Comparison of ENCODE assay signal across 33 cellular contexts in genomic region chrX:147119088-147119487, GRCh38.
"Had no signal": no experiment of that assay in that cellular context is flagged by ENCODE, and none has a peak within 500 bp of the region (broad histone marks: within the 10 kb centered on the region; RNA-seq: fewer than 3 reads in every experiment).

No MANE protein-coding gene starts in this region.

- H3K36me3 ChIP-seq: adrenal gland, cardiac muscle cell had no signal

- H3K27ac ChIP-seq: adrenal gland, cardiac muscle cell, VCaP had no signal

- H3K27me3 ChIP-seq: adrenal gland, cardiac muscle cell had no signal

- FAIRE-seq: bronchial epithelial cell, TTC549 had no signal

- ATAC-seq: activated CD8-positive, alpha-beta T cell treated with anti-CD3 and anti-CD28 coated beads for 36 hours; activated naive CD4-positive, alpha-beta T cell treated with anti-CD3 and anti-CD28 coated beads, Interleukin-2, amount 50 U/mL, for 72 hours; activated T-cell treated with anti-CD3 and anti-CD28 coated beads, Interleukin-2, amount 50 U/mL, for 4 hours; activated T-cell treated with anti-CD3 and anti-CD28 coated beads, Interleukin-2, amount 50 U/mL, for 72 hours; activated T-helper 17 cell treated with anti-CD3 and anti-CD28 coated beads, Interleukin-2, amount 50 U/mL, for 72 hours had no signal

- H3K9me3 ChIP-seq: adrenal gland had no signal

- DNase-seq: activated B cell treated with CpG ODN at 0.5 μM for 24 hours; activated CD4-positive, alpha-beta memory T cell treated with anti-CD3 and anti-CD28 coated beads for 36 hours; activated CD4-positive, alpha-beta T cell treated with anti-CD3 and anti-CD28 coated beads for 4 hours; activated CD4-positive, alpha-beta T cell treated with anti-CD3 and anti-CD28 coated beads, Interleukin-2, amount 10 ng/mL, durations not matched to agents 24 days and 14 days; activated CD4-positive, alpha-beta T cell treated with anti-CD3 and anti-CD28 coated beads, Interleukin-2, amount 50 U/mL, for 1 hour; activated CD4-positive, alpha-beta T cell treated with anti-CD3 and anti-CD28 coated beads, Interleukin-2, amount 50 U/mL, for 4 hours; activated CD4-positive, CD25-positive, alpha-beta regulatory T cell treated with anti-CD3 and anti-CD28 coated beads, Interleukin-2, amount 50 U/mL, for 72 hours; activated CD8-positive, alpha-beta memory T cell treated with anti-CD3 and anti-CD28 coated beads, Interleukin-2, amount 50 U/mL, for 4 hours; activated CD8-positive, alpha-beta T cell treated with anti-CD3 and anti-CD28 coated beads for 36 hours; activated effector memory CD4-positive, alpha-beta T cell treated with anti-CD3 and anti-CD28 coated beads, Interleukin-2, amount 50 U/mL, for 16 hours; activated gamma-delta T cell treated with Interleukin-2 at 50 U/mL for 16 hours; activated naive CD4-positive, alpha-beta T cell; activated naive CD4-positive, alpha-beta T cell treated with anti-CD3 and anti-CD28 coated beads for 36 hours; activated naive CD4-positive, alpha-beta T cell treated with anti-CD3 and anti-CD28 coated beads, Interleukin-2, amount 50 U/mL, for 16 hours; activated naive CD8-positive, alpha-beta T cell treated with anti-CD3 and anti-CD28 coated beads for 36 hours; activated T-cell treated with anti-CD3 and anti-CD28 coated beads for 4 hours; activated T-cell treated with anti-CD3 and anti-CD28 coated beads, Interleukin-2, amount 50 U/mL, for 1 hour; activated T-cell treated with anti-CD3 and anti-CD28 coated beads, Interleukin-2, amount 50 U/mL, for 4 hours; activated T-cell treated with anti-CD3 and anti-CD28 coated beads, Interleukin-2, amount 50 U/mL, for 72 hours; adrenal gland; amniotic stem cell; aorta; caudate nucleus; cerebellar nuclear complex; T-helper 1 cell; T-helper 2 cell; T-helper 9 cell had no signal

- H3K4me1 ChIP-seq: adrenal gland had no signal

- H3K4me3 ChIP-seq: adrenal gland, cardiac muscle cell had no signal
